Comparison of ENCODE assay signal across 29 cellular contexts in genomic region chr5:60802216-60802615, GRCh38.
"Had no signal": no experiment of that assay in that cellular context is flagged by ENCODE, and none has a peak within 500 bp of the region (broad histone marks: within the 10 kb centered on the region; RNA-seq: fewer than 3 reads in every experiment).

No MANE protein-coding gene starts in this region.

- H3K27me3 Mint-ChIP-seq: stimulated activated memory B cell treated with anti-CD40 and anti-IgM and Interleukin-4, amounts not matched to agents 10 μg/mL and 1 μg/mL and 100 μg/mL, for 72 hours; type B pancreatic cell had no signal

- H3K4me1 ChIP-seq: stomach, suprapubic skin, testis, thyroid gland, tibial artery, tibial nerve, transverse colon, upper lobe of left lung, upper lobe of right lung, uterus, vagina had no signal

- H3K36me3 Mint-ChIP-seq: stimulated activated effector memory CD8-positive, alpha-beta T cell treated with anti-CD3 and anti-CD28 coated beads, Interleukin-12 subunit alpha, Interleukin-12 subunit beta, amount 100 ng/mL, for 72 hours; stimulated activated memory B cell treated with anti-CD40 and anti-IgM and Interleukin-4, amounts not matched to agents 10 μg/mL and 1 μg/mL and 100 μg/mL, for 72 hours; stimulated activated naive B cell treated with anti-CD40 and anti-IgM and Interleukin-4, amounts not matched to agents 10 μg/mL and 1 μg/mL and 100 μg/mL, for 72 hours had no signal

- H3K27ac ChIP-seq: stomach, suprapubic skin, testis, thoracic aorta, thyroid gland, tibial artery, tibial nerve, transverse colon, upper lobe of left lung, upper lobe of right lung, uterus, vagina had no signal

- H3K4me3 Mint-ChIP-seq: stimulated activated effector memory CD8-positive, alpha-beta T cell treated with anti-CD3 and anti-CD28 coated beads, Interleukin-12 subunit alpha, Interleukin-12 subunit beta, amount 100 ng/mL, for 72 hours; stimulated activated memory B cell treated with anti-CD40 and anti-IgM and Interleukin-4, amounts not matched to agents 10 μg/mL and 1 μg/mL and 100 μg/mL, for 72 hours; stimulated activated naive B cell treated with anti-CD40 and anti-IgM and Interleukin-4, amounts not matched to agents 10 μg/mL and 1 μg/mL and 100 μg/mL, for 72 hours; stimulated activated naive CD8-positive, alpha-beta T cell treated with anti-CD3 and anti-CD28 coated beads, Interleukin-15, amount 100 ng/mL, for 72 hours; stimulated activated naive CD8-positive, alpha-beta T cell treated with anti-CD3 and anti-CD28 coated beads, Interleukin-15, Interleukin-2, amounts not matched to agents 100 ng/mL and 50 ng/mL, for 24 hours; type B pancreatic cell had no signal

- H3K27ac Mint-ChIP-seq: stimulated activated effector memory CD8-positive, alpha-beta T cell treated with anti-CD3 and anti-CD28 coated beads, Interleukin-12 subunit alpha, Interleukin-12 subunit beta, amount 100 ng/mL, for 72 hours; stimulated activated memory B cell treated with anti-CD40 and anti-IgM and Interleukin-4, amounts not matched to agents 10 μg/mL and 1 μg/mL and 100 μg/mL, for 72 hours; stimulated activated naive B cell treated with anti-CD40 and anti-IgM and Interleukin-4, amounts not matched to agents 10 μg/mL and 1 μg/mL and 100 μg/mL, for 72 hours; stimulated activated naive CD8-positive, alpha-beta T cell treated with anti-CD3 and anti-CD28 coated beads, Interleukin-15, amount 100 ng/mL, for 72 hours; stimulated activated naive CD8-positive, alpha-beta T cell treated with anti-CD3 and anti-CD28 coated beads, Interleukin-15, Interleukin-2, amounts not matched to agents 100 ng/mL and 50 ng/mL, for 24 hours; type B pancreatic cell had no signal

- FAIRE-seq: urothelium cell line had no signal

- ATAC-seq: stimulated activated effector memory CD8-positive, alpha-beta T cell treated with anti-CD3 and anti-CD28 coated beads, Interleukin-12 subunit alpha, Interleukin-12 subunit beta, amount 100 ng/mL, for 72 hours; stimulated activated memory B cell treated with anti-CD40 and anti-IgM and Interleukin-4, amounts not matched to agents 10 μg/mL and 1 μg/mL and 100 μg/mL, for 72 hours; stimulated activated naive B cell treated with anti-CD40 and anti-IgM and Interleukin-4, amounts not matched to agents 10 μg/mL and 1 μg/mL and 100 μg/mL, for 72 hours; stimulated activated naive CD8-positive, alpha-beta T cell treated with anti-CD3 and anti-CD28 coated beads, Interleukin-15, amount 100 ng/mL, for 72 hours; stimulated activated naive CD8-positive, alpha-beta T cell treated with anti-CD3 and anti-CD28 coated beads, Interleukin-15, Interleukin-2, amounts not matched to agents 100 U/mL and 50 U/mL, for 24 hours; upper lobe of right lung had no signal

- DNase-seq: stimulated activated CD4-positive, alpha-beta T cell treated with anti-CD3 and anti-CD28 coated beads, Interleukin-2, amount 100 ng/mL, for 48 hours; stimulated activated CD4-positive, alpha-beta T cell treated with anti-CD3 and anti-CD28 coated beads, Interleukin-4, amount 100 ng/mL, for 1 hour; stimulated activated CD4-positive, alpha-beta T cell treated with anti-CD3 and anti-CD28 coated beads, Interleukin-4, amount 100 ng/mL, for 24 hours; stimulated activated CD4-positive, alpha-beta T cell treated with anti-CD3 and anti-CD28 coated beads, Interleukin-4, amount 100 ng/mL, for 4 hours; stimulated activated CD8-positive, alpha-beta memory T cell treated with anti-CD3 and anti-CD28 coated beads, Interleukin-4, amount 100 ng/mL, for 48 hours; stimulated activated naive B cell treated with anti-CD40 and anti-IgM and Interleukin-4, amounts not matched to agents 10 μg/mL and 1 μg/mL and 100 μg/mL, for 72 hours; stimulated activated naive CD4-positive, alpha-beta T cell; stimulated activated naive CD4-positive, alpha-beta T cell treated with Interleukin-2 at 50 U/mL for 16 hours; stimulated activated naive CD8-positive, alpha-beta T cell treated with anti-CD3 and anti-CD28 coated beads, Interleukin-15, amount 100 ng/mL, for 72 hours; stimulated activated naive CD8-positive, alpha-beta T cell treated with anti-CD3 and anti-CD28 coated beads, Interleukin-15, Interleukin-2, amounts not matched to agents 100 U/mL and 50 U/mL, for 24 hours; stomach; substantia nigra; testis; thyroid gland; tibial artery; transverse colon; trophoblast cell; upper lobe of left lung; upper lobe of right lung; uterus had no signal

- H3K36me3 ChIP-seq: stomach, suprapubic skin, thoracic aorta, thyroid gland, tibial artery, tibial nerve, transverse colon, upper lobe of left lung, upper lobe of right lung, uterus, vagina had no signal

- H3K9me3 Mint-ChIP-seq: stimulated activated effector memory CD8-positive, alpha-beta T cell treated with anti-CD3 and anti-CD28 coated beads, Interleukin-12 subunit alpha, Interleukin-12 subunit beta, amount 100 ng/mL, for 72 hours; stimulated activated naive B cell treated with anti-CD40 and anti-IgM and Interleukin-4, amounts not matched to agents 10 μg/mL and 1 μg/mL and 100 μg/mL, for 72 hours; stimulated activated naive CD8-positive, alpha-beta T cell treated with anti-CD3 and anti-CD28 coated beads, Interleukin-15, amount 100 ng/mL, for 72 hours; stimulated activated naive CD8-positive, alpha-beta T cell treated with anti-CD3 and anti-CD28 coated beads, Interleukin-15, Interleukin-2, amounts not matched to agents 100 ng/mL and 50 ng/mL, for 24 hours; type B pancreatic cell had no signal

- H3K9me3 ChIP-seq: stomach, suprapubic skin, testis, thoracic aorta, thyroid gland, tibial artery, tibial nerve, transverse colon, upper lobe of left lung, upper lobe of right lung, uterus, vagina had no signal

- H3K27me3 ChIP-seq: stomach, suprapubic skin, testis, thyroid gland, tibial nerve, transverse colon, upper lobe of left lung, upper lobe of right lung, uterus, vagina had no signal

- H3K4me3 ChIP-seq: stomach, suprapubic skin, testis, thoracic aorta, thyroid gland, tibial artery, tibial nerve, transverse colon, upper lobe of left lung, upper lobe of right lung, uterus, vagina had no signal

- H3K4me1 Mint-ChIP-seq: stimulated activated effector memory CD8-positive, alpha-beta T cell treated with anti-CD3 and anti-CD28 coated beads, Interleukin-12 subunit alpha, Interleukin-12 subunit beta, amount 100 ng/mL, for 72 hours; stimulated activated memory B cell treated with anti-CD40 and anti-IgM and Interleukin-4, amounts not matched to agents 10 μg/mL and 1 μg/mL and 100 μg/mL, for 72 hours; stimulated activated naive CD8-positive, alpha-beta T cell treated with anti-CD3 and anti-CD28 coated beads, Interleukin-15, amount 100 ng/mL, for 72 hours had no signal
